In the genomic region with DNA sequence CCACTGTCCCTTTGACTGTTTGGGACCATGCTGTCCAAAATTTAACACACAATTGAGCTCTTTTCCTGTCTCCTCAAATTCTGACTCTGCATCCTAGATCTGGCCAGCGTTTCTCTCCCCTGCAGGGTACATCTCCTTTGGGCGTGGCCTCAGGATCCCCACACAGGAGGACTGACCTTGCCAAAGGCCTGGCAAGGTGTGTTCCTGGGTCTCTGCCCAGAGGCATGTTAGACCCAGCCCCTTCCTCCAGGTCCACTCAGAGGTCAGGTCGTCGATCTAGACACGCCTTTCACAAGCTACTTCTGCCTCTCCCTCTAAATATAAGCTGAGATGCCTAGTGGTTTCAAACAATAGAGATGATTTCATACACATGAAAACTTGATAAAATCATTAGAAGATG, we compare ENCODE assay signal across 34 cellular contexts. TPM values are rescaled to one million over a fixed set of nuclear protein-coding genes. Genes with fewer than 3 reads are reported as not detected.
"Had no signal": no experiment of that assay in that cellular context is flagged by ENCODE, and none has a peak within 500 bp of the region (broad histone marks: within the 10 kb centered on the region; RNA-seq: fewer than 3 reads in every experiment).

No MANE protein-coding gene starts in this region.

- H3K9me3 ChIP-seq: left lung, lower lobe of right lung, ovary, right atrium auricular region, right lobe of liver, suprapubic skin, thoracic aorta, tibial nerve, uterus had no signal

- H3K27ac ChIP-seq: left lung, lower lobe of right lung, ovary, right atrium auricular region, right lobe of liver, skin epidermis, suprapubic skin, thoracic aorta, tibial nerve, uterus had no signal

- H3K4me3 Mint-ChIP-seq: immature natural killer cell; naive thymus-derived CD4-positive, alpha-beta T cell; natural killer cell treated with Interleukin-12 subunit alpha and Interleukin-12 subunit beta and Interleukin-15 and Interleukin-18, amount 100 ng/mL, for 72 hours; stimulated activated naive CD8-positive, alpha-beta T cell treated with anti-CD3 and anti-CD28 coated beads, Interleukin-15, Interleukin-2, amounts not matched to agents 100 ng/mL and 50 ng/mL, for 24 hours; type B pancreatic cell had no signal

- H3K4me3 ChIP-seq: left lung, lower lobe of right lung, ovary, right atrium auricular region, right lobe of liver, skin epidermis, suprapubic skin, thoracic aorta, tibial nerve, uterus had no signal

- H3K36me3 ChIP-seq: left lung, lower lobe of right lung, ovary, right atrium auricular region, right lobe of liver, suprapubic skin, thoracic aorta, tibial nerve, uterus had no signal

- H3K4me1 Mint-ChIP-seq: immature natural killer cell; naive thymus-derived CD4-positive, alpha-beta T cell had no signal

- H3K27me3 ChIP-seq: left lung, ovary, right atrium auricular region, right lobe of liver, suprapubic skin, tibial nerve, uterus had no signal

- DNase-seq: hippocampal formation; immature natural killer cell; kidney; left colon; left lung; lower lobe of right lung; mammary epithelial cell; mesenchymal stem cell; naive thymus-derived CD4-positive, alpha-beta T cell; ovary; right lobe of liver; stimulated activated CD4-positive, alpha-beta T cell treated with anti-CD3 and anti-CD28 coated beads, Interleukin-12 subunit alpha, Interleukin-12 subunit beta, amount 100 ng/mL, for 4 hours; stimulated activated CD4-positive, alpha-beta T cell treated with anti-CD3 and anti-CD28 coated beads, Interleukin-15, amount 100 ng/mL, for 24 hours; stimulated activated CD4-positive, alpha-beta T cell treated with anti-CD3 and anti-CD28 coated beads, Interleukin-2, amount 100 ng/mL, for 24 hours; stimulated activated CD4-positive, alpha-beta T cell treated with anti-CD3 and anti-CD28 coated beads, Interleukin-4, amount 100 ng/mL, for 1 hour; stimulated activated naive CD4-positive, alpha-beta T cell; uterus had no signal

- H3K27me3 Mint-ChIP-seq: progenitor cell of endocrine pancreas had no signal

- H3K9me3 Mint-ChIP-seq: immature natural killer cell; naive thymus-derived CD4-positive, alpha-beta T cell; natural killer cell treated with Interleukin-12 subunit alpha and Interleukin-12 subunit beta and Interleukin-15 and Interleukin-18, amount 100 ng/mL, for 72 hours; stimulated activated naive CD8-positive, alpha-beta T cell treated with anti-CD3 and anti-CD28 coated beads, Interleukin-15, Interleukin-2, amounts not matched to agents 100 ng/mL and 50 ng/mL, for 24 hours had no signal

- H3K27ac Mint-ChIP-seq: immature natural killer cell; naive thymus-derived CD4-positive, alpha-beta T cell; natural killer cell treated with Interleukin-12 subunit alpha and Interleukin-12 subunit beta and Interleukin-15 and Interleukin-18, amount 100 ng/mL, for 72 hours; progenitor cell of endocrine pancreas; stimulated activated naive CD8-positive, alpha-beta T cell treated with anti-CD3 and anti-CD28 coated beads, Interleukin-15, Interleukin-2, amounts not matched to agents 100 ng/mL and 50 ng/mL, for 24 hours; type B pancreatic cell had no signal

- H3K36me3 Mint-ChIP-seq: immature natural killer cell; naive thymus-derived CD4-positive, alpha-beta T cell; natural killer cell treated with Interleukin-12 subunit alpha and Interleukin-12 subunit beta and Interleukin-15 and Interleukin-18, amount 100 ng/mL, for 72 hours; type B pancreatic cell had no signal

- H3K4me1 ChIP-seq: left lung, lower lobe of right lung, tibial nerve, uterus had no signal

- ATAC-seq: left colon; left lung; lower lobe of right lung; naive thymus-derived CD4-positive, alpha-beta T cell; natural killer cell treated with Interleukin-12 subunit alpha and Interleukin-12 subunit beta and Interleukin-15 and Interleukin-18, amount 100 ng/mL, for 72 hours; right lobe of liver had no signal

RNA-seq across cellular contexts. Expression of a gene that starts 45.4 kb away (rescaled TPM):
- total RNA-seq: kidney; left colon; left lung; liver; lower lobe of right lung; mammary epithelial cell; mucosa of gallbladder; naive thymus-derived CD4-positive, alpha-beta T cell; natural killer cell treated with Interleukin-12 subunit alpha and Interleukin-12 subunit beta and Interleukin-15 and Interleukin-18, amount 100 ng/mL, for 72 hours; omental fat pad; ovary; progenitor cell of endocrine pancreas; pulmonary artery endothelial cell; renal cortical epithelial cell; right atrium auricular region; right lobe of liver; subcutaneous adipose tissue; suprapubic skin; thoracic aorta; tibial nerve; ureter; uterus had no signal
- polyA plus RNA-seq: immature natural killer cell; liver; mammary epithelial cell; naive thymus-derived CD4-positive, alpha-beta T cell; neural cell; ovary had no signal
